ENCODE assay signal across 8 cellular contexts in the genomic region with DNA sequence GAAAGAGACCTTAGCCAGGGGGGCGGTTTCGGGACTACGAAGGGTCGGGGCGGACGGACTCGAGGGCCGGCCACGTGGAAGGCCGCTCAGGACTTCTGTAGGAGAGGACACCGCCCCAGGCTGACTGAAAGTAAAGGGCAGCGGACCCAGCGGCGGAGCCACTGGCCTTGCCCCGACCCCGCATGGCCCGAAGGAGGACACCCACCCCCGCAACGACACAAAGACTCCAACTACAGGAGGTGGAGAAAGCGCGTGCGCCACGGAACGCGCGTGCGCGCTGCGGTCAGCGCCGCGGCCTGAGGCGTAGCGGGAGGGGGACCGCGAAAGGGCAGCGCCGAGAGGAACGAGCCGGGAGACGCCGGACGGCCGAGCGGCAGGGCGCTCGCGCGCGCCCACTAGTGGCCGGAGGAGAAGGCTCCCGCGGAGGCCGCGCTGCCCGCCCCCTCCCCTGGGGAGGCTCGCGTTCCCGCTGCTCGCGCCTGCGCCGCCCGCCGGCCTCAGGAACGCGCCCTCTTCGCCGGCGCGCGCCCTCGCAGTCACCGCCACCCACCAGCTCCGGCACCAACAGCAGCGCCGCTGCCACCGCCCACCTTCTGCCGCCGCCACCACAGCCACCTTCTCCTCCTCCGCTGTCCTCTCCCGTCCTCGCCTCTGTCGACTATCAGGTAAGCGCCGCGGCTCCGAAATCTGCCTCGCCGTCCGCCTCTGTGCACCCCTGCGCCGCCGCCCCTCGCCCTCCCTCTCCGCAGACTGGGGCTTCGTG. TPM values are rescaled to one million over a fixed set of nuclear protein-coding genes. Genes with fewer than 3 reads are reported as not detected.
DNase-seq lines count a peak whose midpoint lies in the region; ATAC-seq and TF ChIP-seq lines count a peak whose summit lies in the region.

A gene (plus strand): TSS at position 533 of the 763 bp plus-strand sequence. CDS start 67,784 bp downstream, outside the sequence.

- no peaks in the 10 kb centered on the region for H3K9me3 ChIP-seq in Loucy (ENCODE audit: insufficient read depth, low read depth, low read length)
- no peaks in the 10 kb centered on the region for H3K9me3 ChIP-seq in neural cell (ENCODE audit: low read length)

- H3K36me3 ChIP-seq in Loucy (ENCODE audit: insufficient read depth, low read length) (no peaks in the 10 kb centered on the region), neural cell (ENCODE audit: insufficient read depth, low read length) (no peaks in the 10 kb centered on the region)

- H3K27ac ChIP-seq in C4-2B (peak within 1 kb of the TSS; percentile 80), foreskin keratinocyte (peak within 1 kb of the TSS; percentile 4), neural cell (ENCODE audit: low read length) (peak within 1 kb of the TSS; percentile 98)

- H3K9me2 ChIP-seq in Loucy (replicated peaks; ENCODE audit: low read depth, low read length): no peaks in the 10 kb centered on the region
- no peaks in the 10 kb centered on the region for H3K9me2 ChIP-seq in neural cell (ENCODE audit: insufficient read depth, low read length)

- H3K27me3 ChIP-seq in Loucy (ENCODE audit: insufficient read depth, low read length, poor library complexity, severe bottlenecking): no peaks in the 10 kb centered on the region
- peaks cover 69% of the 10 kb centered on the region for H3K27me3 ChIP-seq in foreskin keratinocyte
- peaks cover 12% of the 10 kb centered on the region for H3K27me3 ChIP-seq in neural cell (ENCODE audit: insufficient read depth, low read depth, low read length)

- TF ChIP-seq CTCF in C4-2B (conservative IDR thresholded peaks at IDR 0.05) (peak; percentile 100), Loucy (conservative IDR thresholded peaks at IDR 0.05; ENCODE audit: low read length) (peak; percentile 56), foreskin keratinocyte (conservative IDR thresholded peaks at IDR 0.05) (peak; percentile 99), neural cell (IDR thresholded peaks at IDR 0.05; ENCODE audit: poor library complexity, severe bottlenecking) (peak; percentile 99)

- H3K4me2 ChIP-seq in Loucy (ENCODE audit: low read depth, low read length, poor library complexity, severe bottlenecking) (peak within 1 kb of the TSS; percentile 76), neural cell (ENCODE audit: low read length) (peak within 1 kb of the TSS; percentile 33)

- peak; percentile 76 for ATAC-seq in GM21423 (IDR thresholded peaks at IDR 0.05; ENCODE audit: unreplicated experiment)
- peak; percentile 85 for ATAC-seq in foreskin keratinocyte
- ATAC-seq in stimulated activated naive CD8-positive, alpha-beta T cell treated with anti-CD3 and anti-CD28 coated beads, Interleukin-15, Interleukin-2, amounts not matched to agents 100 U/mL and 50 U/mL, for 24 hours: peak; percentile 91

- no peaks in the 10 kb centered on the region for H3F3A ChIP-seq in Loucy (ENCODE audit: low read depth)
- H3F3A ChIP-seq in neural cell (ENCODE audit: insufficient read depth, low read length, poor library complexity, severe bottlenecking): peaks cover 3% of the 10 kb centered on the region

- DNase-seq in SHP77 treated with DMSO at 0.1 percent for 48 hours (lab: John Stamatoyannopoulos, UW): peak; percentile 96
- DNase-seq in activated naive CD4-positive, alpha-beta T cell (lab: John Stamatoyannopoulos, UW): peak; percentile 37 to 73 (median 46)
- DNase-seq in foreskin keratinocyte: peak; percentile 47 to 74
- DNase-seq in stimulated activated naive CD8-positive, alpha-beta T cell treated with anti-CD3 and anti-CD28 coated beads, Interleukin-15, Interleukin-2, amounts not matched to agents 100 U/mL and 50 U/mL, for 24 hours: peak; percentile 87

- H2AFZ ChIP-seq in Loucy (ENCODE audit: low read length): peak within 1 kb of the TSS; percentile 96
- peak within 1 kb of the TSS; percentile 87 for H2AFZ ChIP-seq in neural cell (ENCODE audit: low read depth, low read length)

- H3K79me2 ChIP-seq in Loucy (ENCODE audit: insufficient read depth, low read length) (no peaks in the 10 kb centered on the region), neural cell (replicated peaks; ENCODE audit: insufficient read depth, low read length) (peaks cover 34% of the 10 kb centered on the region)

- peak; percentile 64 for TF ChIP-seq RAD21 in neural cell (conservative IDR thresholded peaks at IDR 0.05)

- H3K4me3 ChIP-seq in Loucy (ENCODE audit: low read length, poor library complexity, severe bottlenecking): peak within 1 kb of the TSS; percentile 75
- peak within 1 kb of the TSS; percentile 100 for H3K4me3 ChIP-seq in neural cell (ENCODE audit: low read length)

- TF ChIP-seq EP300 in neural cell (conservative IDR thresholded peaks at IDR 0.05; ENCODE audit: poor library complexity, severe bottlenecking): peak; percentile 63

- H4K20me1 ChIP-seq in Loucy (ENCODE audit: insufficient read depth, low read length, poor library complexity, severe bottlenecking) (no peaks in the 10 kb centered on the region), neural cell (ENCODE audit: insufficient read depth) (peaks cover 2% of the 10 kb centered on the region)

- peak within 1 kb of the TSS; percentile 59 for H3K9ac ChIP-seq in Loucy (ENCODE audit: low read depth, low read length, poor library complexity, severe bottlenecking)
- H3K9ac ChIP-seq in neural cell (ENCODE audit: low read length): peak within 1 kb of the TSS; percentile 99

- H3K4me1 ChIP-seq in Loucy (ENCODE audit: insufficient read depth, low read length, poor library complexity, severe bottlenecking) (no peaks in the 10 kb centered on the region), foreskin keratinocyte (no peaks in the 10 kb centered on the region)

TF ChIP-seq in neural cell, 6 proteins besides CTCF, POLR2A, EP300 and RAD21:
- peak; percentile 95 for TF ChIP-seq POLR2AphosphoS5 (IDR thresholded peaks at IDR 0.05)
- TF ChIP-seq TAF1 (IDR thresholded peaks at IDR 0.05; ENCODE audit: low read depth): peak; percentile 84
- TF ChIP-seq SMC3 (conservative IDR thresholded peaks at IDR 0.05; ENCODE audit: poor library complexity): peak; percentile 69
- TF ChIP-seq MXI1 (conservative IDR thresholded peaks at IDR 0.05; ENCODE audit: poor library complexity, severe bottlenecking): peak; percentile 63
- TF ChIP-seq EZH2 (IDR thresholded peaks at IDR 0.05; ENCODE audit: borderline replicate concordance, insufficient read depth, low read length, poor library complexity, severe bottlenecking): no peak
- TF ChIP-seq, protein P1, sequence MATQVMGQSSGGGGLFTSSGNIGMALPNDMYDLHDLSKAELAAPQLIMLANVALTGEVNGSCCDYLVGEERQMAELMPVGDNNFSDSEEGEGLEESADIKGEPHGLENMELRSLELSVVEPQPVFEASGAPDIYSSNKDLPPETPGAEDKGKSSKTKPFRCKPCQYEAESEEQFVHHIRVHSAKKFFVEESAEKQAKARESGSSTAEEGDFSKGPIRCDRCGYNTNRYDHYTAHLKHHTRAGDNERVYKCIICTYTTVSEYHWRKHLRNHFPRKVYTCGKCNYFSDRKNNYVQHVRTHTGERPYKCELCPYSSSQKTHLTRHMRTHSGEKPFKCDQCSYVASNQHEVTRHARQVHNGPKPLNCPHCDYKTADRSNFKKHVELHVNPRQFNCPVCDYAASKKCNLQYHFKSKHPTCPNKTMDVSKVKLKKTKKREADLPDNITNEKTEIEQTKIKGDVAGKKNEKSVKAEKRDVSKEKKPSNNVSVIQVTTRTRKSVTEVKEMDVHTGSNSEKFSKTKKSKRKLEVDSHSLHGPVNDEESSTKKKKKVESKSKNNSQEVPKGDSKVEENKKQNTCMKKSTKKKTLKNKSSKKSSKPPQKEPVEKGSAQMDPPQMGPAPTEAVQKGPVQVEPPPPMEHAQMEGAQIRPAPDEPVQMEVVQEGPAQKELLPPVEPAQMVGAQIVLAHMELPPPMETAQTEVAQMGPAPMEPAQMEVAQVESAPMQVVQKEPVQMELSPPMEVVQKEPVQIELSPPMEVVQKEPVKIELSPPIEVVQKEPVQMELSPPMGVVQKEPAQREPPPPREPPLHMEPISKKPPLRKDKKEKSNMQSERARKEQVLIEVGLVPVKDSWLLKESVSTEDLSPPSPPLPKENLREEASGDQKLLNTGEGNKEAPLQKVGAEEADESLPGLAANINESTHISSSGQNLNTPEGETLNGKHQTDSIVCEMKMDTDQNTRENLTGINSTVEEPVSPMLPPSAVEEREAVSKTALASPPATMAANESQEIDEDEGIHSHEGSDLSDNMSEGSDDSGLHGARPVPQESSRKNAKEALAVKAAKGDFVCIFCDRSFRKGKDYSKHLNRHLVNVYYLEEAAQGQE (IDR thresholded peaks at IDR 0.05; ENCODE audit: borderline replicate concordance): peak; percentile 80

RNA-seq across cellular contexts. Expression of the gene that starts here (rescaled TPM):
- total RNA-seq in foreskin keratinocyte: 0.04 and 0.17 TPM in 2 replicates
- polyA plus RNA-seq in foreskin keratinocyte (0.09 and 0.12 TPM in 2 replicates), neural cell (94.5 and 101 TPM in 2 replicates)
- polyA minus RNA-seq in neural cell: 118 and 135 TPM in 2 replicates

Comparison
In these comparisons a context has a peak if more than half of its experiments do, and no peak if none do; other contexts are left out.
1. Peak in every context shown above with its lines: DNase-seq, ATAC-seq, H3K4me3 ChIP-seq and H3K27ac ChIP-seq.
2. RNA of the gene that starts here (polyA plus RNA-seq): 94.5 to 101 TPM in neural cell; 0.09 to 0.12 TPM in foreskin keratinocyte; every median in the first group is over 10 times any median in the second.
3. Peak in DNase-seq, ATAC-seq and H3K27ac ChIP-seq in foreskin keratinocyte; RNA of the gene not detected or under 1 TPM.
4. H3K27ac ChIP-seq: peak in every context shown above with its lines; median percentile 98 in neural cell; 80 in C4-2B; 4 in foreskin keratinocyte.